8 cellular contexts compared by ENCODE assay signal in the genomic region with DNA sequence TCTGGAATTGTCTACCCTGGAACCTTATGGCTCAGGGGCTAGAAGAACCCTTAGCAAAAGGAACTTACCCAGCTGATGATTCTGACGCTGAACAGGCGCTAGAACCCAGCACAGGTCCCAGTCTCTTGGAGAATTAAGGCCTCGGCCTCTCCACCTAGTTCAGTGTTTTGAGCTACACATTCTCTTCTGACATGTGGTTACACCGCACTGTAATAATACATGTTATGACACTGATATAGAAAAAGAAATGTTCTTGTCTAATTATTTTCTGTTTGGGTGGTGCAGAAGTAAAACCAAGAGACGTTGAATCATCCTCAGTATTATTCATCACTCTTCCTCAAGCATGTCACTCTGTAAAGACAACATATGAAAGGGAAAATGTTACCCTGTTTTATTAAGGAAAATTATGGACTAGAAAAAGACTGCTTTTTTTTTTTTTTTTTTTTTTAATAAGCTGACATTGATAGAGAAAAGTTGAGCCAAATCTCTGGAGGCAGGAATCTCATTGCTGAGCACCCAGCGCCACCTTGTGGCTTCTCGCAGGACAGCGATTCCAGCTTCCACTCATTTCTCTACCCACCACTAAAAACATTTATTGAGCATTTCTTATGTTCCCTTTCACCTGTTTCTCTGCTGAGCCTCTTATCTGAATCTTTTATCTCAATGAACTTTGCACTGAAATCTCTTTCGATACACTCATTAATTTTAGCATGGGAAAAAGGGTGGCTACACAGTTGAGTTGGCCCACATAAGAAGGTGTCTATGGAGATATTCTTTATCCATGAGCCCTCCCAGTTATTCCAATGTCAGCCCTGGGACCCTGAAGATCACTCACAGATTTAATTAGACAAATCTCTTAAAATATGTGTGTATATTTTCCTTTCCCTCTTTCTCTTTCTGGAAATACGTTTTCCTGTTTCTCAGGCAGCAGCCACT. TPM values are rescaled to one million over a fixed set of nuclear protein-coding genes. Genes with fewer than 3 reads are reported as not detected.
DNase-seq lines count a peak whose midpoint lies in the region; ATAC-seq and TF ChIP-seq lines count a peak whose summit lies in the region.

No MANE protein-coding gene starts in this region.

- WGBS in SK-N-SH (ENCODE audit: low lambda C conversion rate) = 27% methylated on average over 10 of the region's 10 CpGs
- 34 to 39% methylated on average over 10 of the region's 10 CpGs for WGBS in body of pancreas, 2 donors

- no peaks in the 10 kb centered on the region; the same call in 1 of the 2 replicates for H3K27me3 ChIP-seq in SK-N-SH (ENCODE audit: insufficient read depth)
- H3K27me3 ChIP-seq in body of pancreas = no peaks in the 10 kb centered on the region

- peak; percentile 54 for DNase-seq in EL
- DNase-seq in Jurkat, Clone E6-1 (ENCODE audit: low read depth, low spot score) = peak; percentile 39
- no peak for DNase-seq in SK-N-SH
- DNase-seq in body of pancreas = peak; percentile 62 to 75 (median 66)
- peak; percentile 68 for DNase-seq in islet precursor cell
- peak; percentile 9 for DNase-seq in stimulated activated CD4-positive, alpha-beta T cell treated with anti-CD3 and anti-CD28 coated beads, Interleukin-2, amount 100 ng/mL, for 4 hours (ENCODE audit: low read depth)

- H3K9me3 ChIP-seq in SK-N-SH = no peaks in the 10 kb centered on the region
- H3K9me3 ChIP-seq in body of pancreas = no peaks in the 10 kb centered on the region

- no peaks in the 10 kb centered on the region for H3K79me2 ChIP-seq in SK-N-SH (ENCODE audit: insufficient read depth)

- H3K36me3 ChIP-seq in SK-N-SH (replicated peaks in 1 of 2; ENCODE audit: control insufficient read depth in 1 of 2, insufficient read depth in 2 of 2, low read length in 1 of 2) (no peaks in the 10 kb centered on the region), body of pancreas (replicated peaks in 1 of 2; ENCODE audit: insufficient read depth in 1 of 2, low read depth in 2 of 2) (no peaks in the 10 kb centered on the region)

- POLR2A ChIA-PET in SK-N-SH (lab: Yijun Ruan, JAX) = interaction anchor here (0.7 to 1.4 kb wide), 7 partner anchors 9 to 423 kb away, joined by 3 to 8 read pairs (median 4); no protein-coding TSS in a partner anchor

- H3K4me1 ChIP-seq in SK-N-SH (ENCODE audit: control insufficient read depth in 1 of 2, insufficient read depth in 2 of 2, low read depth in 1 of 2, low read length in 1 of 2) = peaks cover 0 to 15% of the 10 kb centered on the region in 2 experiments; a peak in 1 of 4 replicates
- no peaks in the 10 kb centered on the region for H3K4me1 ChIP-seq in body of pancreas

- H3F3A ChIP-seq in SK-N-SH (replicated peaks; ENCODE audit: insufficient read depth) = peaks cover 7% of the 10 kb centered on the region

- H3K9me2 ChIP-seq in SK-N-SH = no peaks in the 10 kb centered on the region

- CTCF ChIA-PET in SK-N-SH (lab: Yijun Ruan, JAX) = interaction anchor here (0.5 to 10.0 kb wide), 106 partner anchors 10 to 1338 kb away, joined by 3 to 491 read pairs (median 5); a partner anchor contains a TSS

- no peaks in the 10 kb centered on the region for H4K20me1 ChIP-seq in SK-N-SH (ENCODE audit: insufficient read depth)

- no peak overlapping the region for H2AFZ ChIP-seq in SK-N-SH (ENCODE audit: low read depth)

- no peak overlapping the region for H3K9ac ChIP-seq in SK-N-SH

- intact Hi-C loops in body of pancreas (cut with DNase I) = loop anchor here (5.0 kb wide), 1 partner anchor 407 kb away; no protein-coding TSS in a partner anchor

- no peak overlapping the region for H3K4me3 ChIP-seq in Jurkat, Clone E6-1 (ENCODE audit: low read length)
- H3K4me3 ChIP-seq in SK-N-SH (ENCODE audit: low read depth in 2 of 2, low read length in 1 of 2) = peak overlapping the region in 1 of 2 experiments; percentile 21; a peak in 1 of 4 replicates
- H3K4me3 ChIP-seq in body of pancreas = no peak overlapping the region

- H3K27ac ChIP-seq in SK-N-SH (ENCODE audit: low read depth in 2 of 2, low read length in 1 of 2) (peak overlapping the region in 1 of 2 experiments; percentile 94; a peak in 2 of 4 replicates), body of pancreas (no peak overlapping the region)

- ATAC-seq in GM21367 (IDR thresholded peaks at IDR 0.05; ENCODE audit: unreplicated experiment) (peak; percentile 24), body of pancreas (peak; percentile 74), HG03469 (IDR thresholded peaks at IDR 0.05; ENCODE audit: unreplicated experiment) (no peak)

- no peak overlapping the region for H3K4me2 ChIP-seq in SK-N-SH

- no peak for TF ChIP-seq EP300 in SK-N-SH (IDR thresholded peaks at IDR 0.05; ENCODE audit: borderline replicate concordance in 1 of 2, low read depth in 1 of 2, low read length in 1 of 2)

- peak; percentile 96 for TF ChIP-seq RAD21 in SK-N-SH (IDR thresholded peaks at IDR 0.05; ENCODE audit: low read length)

- TF ChIP-seq CTCF in SK-N-SH (IDR thresholded peaks at IDR 0.05) (peak; percentile 89), body of pancreas (IDR thresholded peaks at IDR 0.05) (peak; percentile 68 to 94 (median 82))

- no peak for TF ChIP-seq POLR2A in body of pancreas (IDR thresholded peaks at IDR 0.05)

TF ChIP-seq in SK-N-SH, 30 proteins besides CTCF, POLR2A, EP300 and RAD21:
- TF ChIP-seq SMC3 (IDR thresholded peaks at IDR 0.05; ENCODE audit: low read depth, low read length) = peak; percentile 92
- TF ChIP-seq NFIC (IDR thresholded peaks at IDR 0.05; ENCODE audit: borderline replicate concordance) = peak; percentile 15; the same call in 1 of the 2 replicates
- no peak for TF ChIP-seq EZH2phosphoT487 (IDR thresholded peaks at IDR 0.05; ENCODE audit: borderline replicate concordance, low read depth)
- no peak for TF ChIP-seq JUND (IDR thresholded peaks at IDR 0.05)
- TF ChIP-seq NRF1 (IDR thresholded peaks at IDR 0.05; ENCODE audit: low read depth, low read length) = 0 out of 2 replicates have a peak, but pooled peaks have one; percentile 5

RNA-seq across cellular contexts. Expression of a gene that starts 12.6 kb away (rescaled TPM):
- not detected for polyA plus RNA-seq in Jurkat, Clone E6-1 (2012; ENCODE audit: insufficient read depth, insufficient read length)
- 0.03 and 0.15 TPM in 2 replicates for polyA plus RNA-seq in SK-N-SH (2012; rRNA removed)
- 0.08 and 0.22 TPM in 2 replicates for polyA plus RNA-seq in SK-N-SH (2012; cell fraction: cytosol; rRNA removed)
- 0.06 and 0.07 TPM in 2 replicates for polyA plus RNA-seq in SK-N-SH (2012; cell fraction: nucleus; rRNA removed)
- 1 to 10 TPM in 1 of 2 donors, under 1 TPM in 1; 0.66 to 1.3 TPM for total RNA-seq in body of pancreas
